ENCODE assay signal across 14 cellular contexts in the genomic region with DNA sequence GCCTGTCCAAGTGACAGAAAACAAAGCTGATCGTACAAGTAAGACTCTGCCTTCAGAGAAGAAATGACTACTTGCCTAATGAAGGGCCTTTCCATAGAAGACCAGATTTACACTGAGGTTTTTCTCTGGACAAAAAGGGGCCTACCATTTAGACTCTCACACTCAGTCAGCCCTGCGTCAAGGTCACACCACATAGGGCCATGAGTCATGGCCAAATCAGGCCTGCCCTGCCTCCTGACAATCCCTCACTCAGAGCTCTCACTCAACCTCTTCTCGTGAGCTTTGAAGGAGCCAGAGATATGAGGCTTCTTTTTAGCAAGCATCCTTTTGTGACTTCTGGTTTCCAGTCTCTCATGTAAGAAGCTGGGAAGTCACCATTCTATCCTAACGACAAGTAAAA.
DNase-seq lines count a peak whose midpoint lies in the region; TF ChIP-seq lines count a peak whose summit lies in the region.
"Had no signal": no experiment of that assay in that cellular context is flagged by ENCODE, and none has a peak within 500 bp of the region (broad histone marks: within the 10 kb centered on the region; RNA-seq: fewer than 3 reads in every experiment).

No MANE protein-coding gene starts in this region.

- H3K4me1 Mint-ChIP-seq in chondrocyte (ENCODE audit: low read depth), result peaks cover 4% of the 10 kb centered on the region
- H3K4me1 Mint-ChIP-seq in activated T-helper 2 cell treated with anti-CD3 and anti-CD28 coated beads, Interferon-gamma antibody, Interleukin-2, Interleukin-4, amounts not matched to agents 10 μg/mL and 5 μg/mL and 100 μg/mL, durations not matched to agents 14 hours and 24 hours and 36 hours (ENCODE audit: low read depth), result no peaks in the 10 kb centered on the region
- H3K4me1 Mint-ChIP-seq: central memory CD8-positive, alpha-beta T cell; stimulated activated memory B cell treated with anti-CD40 and anti-IgM and Interleukin-4, amounts not matched to agents 10 μg/mL and 1 μg/mL and 100 μg/mL, for 72 hours had no signal

- H3K27me3 Mint-ChIP-seq in chondrocyte (ENCODE audit: low read depth), result peaks cover 3% of the 10 kb centered on the region
- H3K27me3 Mint-ChIP-seq in activated T-helper 2 cell treated with anti-CD3 and anti-CD28 coated beads, Interferon-gamma antibody, Interleukin-2, Interleukin-4, amounts not matched to agents 10 μg/mL and 5 μg/mL and 100 μg/mL, durations not matched to agents 14 hours and 24 hours and 36 hours (ENCODE audit: low read depth), result peaks cover 2% of the 10 kb centered on the region
- H3K27me3 Mint-ChIP-seq: central memory CD8-positive, alpha-beta T cell; stimulated activated memory B cell treated with anti-CD40 and anti-IgM and Interleukin-4, amounts not matched to agents 10 μg/mL and 1 μg/mL and 100 μg/mL, for 72 hours had no signal

- peak overlapping the region; percentile 33 for H3K27ac Mint-ChIP-seq in chondrocyte (ENCODE audit: unreplicated experiment)
- H3K27ac Mint-ChIP-seq in activated T-helper 2 cell treated with anti-CD3 and anti-CD28 coated beads, Interferon-gamma antibody, Interleukin-2, Interleukin-4, amounts not matched to agents 10 μg/mL and 5 μg/mL and 100 μg/mL, durations not matched to agents 14 hours and 24 hours and 36 hours, result no peak overlapping the region
- H3K27ac Mint-ChIP-seq: activated T-helper 1 cell treated with anti-CD3 and anti-CD28 coated beads, Interleukin-12 subunit alpha, Interleukin-12 subunit beta, Interleukin-2, Interleukin-4 antibody, amounts not matched to agents 30 ng/mL and 10 ng/mL and 1 ng/mL, durations not matched to agents 14 hours and 24 hours and 36 hours; CD4-positive, alpha-beta T cell; stimulated activated memory B cell treated with anti-CD40 and anti-IgM and Interleukin-4, amounts not matched to agents 10 μg/mL and 1 μg/mL and 100 μg/mL, for 72 hours had no signal

- intact Hi-C loops in activated T-helper 2 cell treated with anti-CD3 and anti-CD28 coated beads, Interferon-gamma antibody, Interleukin-2, Interleukin-4, amounts not matched to agents 10 μg/mL and 5 μg/mL and 100 μg/mL, durations not matched to agents 14 hours and 24 hours and 36 hours (cut with micrococcal nuclease), result no loop called here

- peaks cover 31% of the 10 kb centered on the region for H3K9me3 Mint-ChIP-seq in chondrocyte (ENCODE audit: low read depth)
- peaks cover 2% of the 10 kb centered on the region for H3K9me3 Mint-ChIP-seq in activated T-helper 2 cell treated with anti-CD3 and anti-CD28 coated beads, Interferon-gamma antibody, Interleukin-2, Interleukin-4, amounts not matched to agents 10 μg/mL and 5 μg/mL and 100 μg/mL, durations not matched to agents 14 hours and 24 hours and 36 hours

- DNase-seq in EH (ENCODE audit: low read depth) (peak; percentile 66), M059J (ENCODE audit: low read depth) (peak; percentile 92), chondrocyte (ENCODE audit: low spot score) (no peak), kidney tubule cell (ENCODE audit: low spot score) (peak; percentile 71), T1000 (lab: John Stamatoyannopoulos, UW) (no peak), NCI-H526 treated with DMSO at 0.1 percent for 48 hours (lab: John Stamatoyannopoulos, UW) (no peak)
- DNase-seq in activated T-helper 2 cell treated with anti-CD3 and anti-CD28 coated beads, Interferon-gamma antibody, Interleukin-2, Interleukin-4, amounts not matched to agents 10 μg/mL and 5 μg/mL and 100 μg/mL, durations not matched to agents 14 hours and 24 hours and 36 hours (ENCODE audit: low spot score), result no peak
- no peak for DNase-seq in activated CD4-positive, alpha-beta T cell treated with anti-CD3 and anti-CD28 coated beads, Interleukin-2, amount 50 U/mL, for 4 hours
- DNase-seq: CD4-positive, alpha-beta T cell; NCI-H1436 treated with DMSO at 0.1 percent for 48 hours; nucleus accumbens had no signal

- H3K36me3 Mint-ChIP-seq in chondrocyte (ENCODE audit: low read depth), result peaks cover 6% of the 10 kb centered on the region
- H3K36me3 Mint-ChIP-seq in activated T-helper 2 cell treated with anti-CD3 and anti-CD28 coated beads, Interferon-gamma antibody, Interleukin-2, Interleukin-4, amounts not matched to agents 10 μg/mL and 5 μg/mL and 100 μg/mL, durations not matched to agents 14 hours and 24 hours and 36 hours (ENCODE audit: low read depth), result no peaks in the 10 kb centered on the region
- H3K36me3 Mint-ChIP-seq: stimulated activated memory B cell treated with anti-CD40 and anti-IgM and Interleukin-4, amounts not matched to agents 10 μg/mL and 1 μg/mL and 100 μg/mL, for 72 hours had no signal

- H3K4me3 Mint-ChIP-seq in chondrocyte (ENCODE audit: unreplicated experiment), result no peak overlapping the region
- H3K4me3 Mint-ChIP-seq in activated T-helper 2 cell treated with anti-CD3 and anti-CD28 coated beads, Interferon-gamma antibody, Interleukin-2, Interleukin-4, amounts not matched to agents 10 μg/mL and 5 μg/mL and 100 μg/mL, durations not matched to agents 14 hours and 24 hours and 36 hours (ENCODE audit: low read depth), result no peak overlapping the region
- H3K4me3 Mint-ChIP-seq: activated T-helper 1 cell treated with anti-CD3 and anti-CD28 coated beads, Interleukin-12 subunit alpha, Interleukin-12 subunit beta, Interleukin-2, Interleukin-4 antibody, amounts not matched to agents 30 ng/mL and 10 ng/mL and 1 ng/mL, durations not matched to agents 14 hours and 24 hours and 36 hours; CD4-positive, alpha-beta T cell; central memory CD8-positive, alpha-beta T cell; stimulated activated memory B cell treated with anti-CD40 and anti-IgM and Interleukin-4, amounts not matched to agents 10 μg/mL and 1 μg/mL and 100 μg/mL, for 72 hours had no signal

- no peak for TF ChIP-seq CTCF in chondrocyte (IDR thresholded peaks at IDR 0.05)

Comparison
In these comparisons a context has a peak if more than half of its experiments do, and no peak if none do; other contexts are left out.
1. DNase-seq: peak in EH (single experiment), M059J (single experiment) and kidney tubule cell (single experiment); none in chondrocyte (single experiment), activated T-helper 2 cell treated with anti-CD3 and anti-CD28 coated beads, Interferon-gamma antibody, Interleukin-2, Interleukin-4, amounts not matched to agents 10 μg/mL and 5 μg/mL and 100 μg/mL, durations not matched to agents 14 hours and 24 hours and 36 hours (single experiment), T1000 (single experiment), NCI-H526 treated with DMSO at 0.1 percent for 48 hours (single experiment) and activated CD4-positive, alpha-beta T cell treated with anti-CD3 and anti-CD28 coated beads, Interleukin-2, amount 50 U/mL, for 4 hours (0 of 2).